22 cellular contexts compared by ENCODE assay signal in genomic region chr9:126128494-126129142, GRCh38.
DNase-seq lines count a peak whose midpoint lies in the region; ATAC-seq and TF ChIP-seq lines count a peak whose summit lies in the region.
"Had no signal": no experiment of that assay in that cellular context is flagged by ENCODE, and none has a peak within 500 bp of the region (broad histone marks: within the 10 kb centered on the region; RNA-seq: fewer than 3 reads in every experiment).

No MANE protein-coding gene starts in this region.

- no peak for TF ChIP-seq POLR2A in right lobe of liver (IDR thresholded peaks at IDR 0.05)

- BruUV-seq in Caco-2 (replicated peaks; lab: Mats Ljungman, UMichigan): no TSS peak

- no peak for TF ChIP-seq CTCF in Caco-2 (IDR thresholded peaks at IDR 0.05; ENCODE audit: insufficient read depth in 1 of 2, low read depth in 1 of 2, low read length in 1 of 2, severe bottlenecking in 1 of 2, unreplicated experiment in 1 of 2)
- TF ChIP-seq CTCF in right lobe of liver (IDR thresholded peaks at IDR 0.05): no peak

- H3K27me3 ChIP-seq in Caco-2 (replicated peaks; ENCODE audit: control insufficient read depth, insufficient read depth, low read length) (no peaks in the 10 kb centered on the region), right lobe of liver (no peaks in the 10 kb centered on the region)
- H3K27me3 ChIP-seq: gastroesophageal sphincter, thyroid gland had no signal

- H3K36me3 ChIP-seq in Caco-2 (ENCODE audit: control insufficient read depth, insufficient read depth, low read length): no peaks in the 10 kb centered on the region
- no peaks in the 10 kb centered on the region for H3K36me3 ChIP-seq in right lobe of liver
- H3K36me3 ChIP-seq: gastroesophageal sphincter, neutrophil, thyroid gland had no signal

- H3K27me3 Mint-ChIP-seq in Caco-2 (ENCODE audit: insufficient read depth, unreplicated experiment): no peaks in the 10 kb centered on the region
- H3K27me3 Mint-ChIP-seq in activated CD8-positive, alpha-beta memory T cell treated with anti-CD3 and anti-CD28 coated beads, Interleukin-2, amount 10 ng/mL, durations not matched to agents 7 days and 5 days: peaks cover 21% of the 10 kb centered on the region

- DNase-seq in Caco-2 (no peak), Daoy (ENCODE audit: low read depth) (peak; percentile 0), mucosa of gallbladder (ENCODE audit: low spot score) (peak; percentile 6), right lobe of liver (no peak), GM19240 (ENCODE audit: insufficient read length, low spot score) (no peak)
- DNase-seq in activated CD8-positive, alpha-beta memory T cell treated with anti-CD3 and anti-CD28 coated beads, Interleukin-2, amount 10 ng/mL, durations not matched to agents 7 days and 5 days: peak; percentile 3
- no peak for DNase-seq in activated CD4-positive, alpha-beta T cell treated with anti-CD3 and anti-CD28 coated beads for 1 hour
- DNase-seq: activated CD4-positive, CD25-positive, alpha-beta regulatory T cell; activated naive CD8-positive, alpha-beta T cell treated with anti-CD3 and anti-CD28 coated beads, Interleukin-2, amount 10 ng/mL, durations not matched to agents 7 days and 5 days; DMS79 treated with DMSO at 0.1 percent for 48 hours; GM23248; Kasumi-1; NCI-H1048; NCI-H2081 treated with DMSO at 0.1 percent for 48 hours; stimulated activated CD4-positive, alpha-beta T cell treated with anti-CD3 and anti-CD28 coated beads, Interleukin-2, amount 100 ng/mL, for 48 hours; stimulated activated naive CD4-positive, alpha-beta T cell; SW 1271; thyroid gland had no signal

- WGBS in right lobe of liver (ENCODE audit: insufficient coverage, low coverage, low lambda C conversion rate, missing lambda C conversion rate): 87% methylated on average over 7 of the region's 14 CpGs

- no peak for ATAC-seq in activated CD8-positive, alpha-beta memory T cell treated with anti-CD3 and anti-CD28 coated beads, Interleukin-2, amount 10 ng/mL, durations not matched to agents 7 days and 5 days
- ATAC-seq in right lobe of liver: no peak
- ATAC-seq: CD8-positive, alpha-beta T cell; gastroesophageal sphincter had no signal

- peaks cover 29% of the 10 kb centered on the region for H3K4me1 ChIP-seq in Caco-2
- no peaks in the 10 kb centered on the region for H3K4me1 ChIP-seq in right lobe of liver
- H3K4me1 ChIP-seq: thyroid gland had no signal

- H3K27ac Mint-ChIP-seq in Caco-2 (ENCODE audit: unreplicated experiment): peak overlapping the region; percentile 30
- no peak overlapping the region for H3K27ac Mint-ChIP-seq in activated CD8-positive, alpha-beta memory T cell treated with anti-CD3 and anti-CD28 coated beads, Interleukin-2, amount 10 ng/mL, durations not matched to agents 7 days and 5 days
- H3K27ac Mint-ChIP-seq: activated naive CD8-positive, alpha-beta T cell treated with anti-CD3 and anti-CD28 coated beads, Interleukin-2, amount 10 ng/mL, durations not matched to agents 7 days and 5 days; CD8-positive, alpha-beta T cell had no signal

- H3K4me3 Mint-ChIP-seq in Caco-2 (ENCODE audit: unreplicated experiment): no peak overlapping the region
- H3K4me3 Mint-ChIP-seq in activated CD8-positive, alpha-beta memory T cell treated with anti-CD3 and anti-CD28 coated beads, Interleukin-2, amount 10 ng/mL, durations not matched to agents 7 days and 5 days: no peak overlapping the region
- H3K4me3 Mint-ChIP-seq: activated naive CD8-positive, alpha-beta T cell treated with anti-CD3 and anti-CD28 coated beads, Interleukin-2, amount 10 ng/mL, durations not matched to agents 7 days and 5 days; CD8-positive, alpha-beta T cell had no signal

- CTCF ChIA-PET in Caco-2 (lab: Charles Lee): interaction anchor here (1.0 kb wide), 1 partner anchor 17 kb away, joined by 3 read pairs; no protein-coding TSS in a partner anchor
- CTCF ChIA-PET in activated CD8-positive, alpha-beta memory T cell treated with anti-CD3 and anti-CD28 coated beads, Interleukin-2, amount 10 ng/mL, durations not matched to agents 7 days and 5 days (lab: Charles Lee): no interaction called here

- no peak overlapping the region for H3K27ac ChIP-seq in right lobe of liver
- H3K27ac ChIP-seq: gastroesophageal sphincter, GM23248, neutrophil, thyroid gland had no signal

- no peak overlapping the region for H3K4me3 ChIP-seq in Caco-2 (ENCODE audit: low read depth, low read length)
- H3K4me3 ChIP-seq in right lobe of liver: no peak overlapping the region
- H3K4me3 ChIP-seq: gastroesophageal sphincter, GM23248, smooth muscle cell, thyroid gland had no signal

- H3K9me3 ChIP-seq in Caco-2 (peaks cover 8% of the 10 kb centered on the region), right lobe of liver (no peaks in the 10 kb centered on the region)
- H3K9me3 ChIP-seq: gastroesophageal sphincter, neutrophil, thyroid gland had no signal

- intact Hi-C loops in Caco-2 (cut with micrococcal nuclease; ENCODE audit: unreplicated experiment) (no loop called here), right lobe of liver (cut with DNase I) (no loop called here)

- POLR2A ChIA-PET in Caco-2 (lab: Charles Lee): no interaction called here

- H3K36me3 Mint-ChIP-seq in Caco-2 (ENCODE audit: insufficient read depth, unreplicated experiment): no peaks in the 10 kb centered on the region
- H3K36me3 Mint-ChIP-seq in activated CD8-positive, alpha-beta memory T cell treated with anti-CD3 and anti-CD28 coated beads, Interleukin-2, amount 10 ng/mL, durations not matched to agents 7 days and 5 days: no peaks in the 10 kb centered on the region
- H3K36me3 Mint-ChIP-seq: activated naive CD8-positive, alpha-beta T cell treated with anti-CD3 and anti-CD28 coated beads, Interleukin-2, amount 10 ng/mL, durations not matched to agents 7 days and 5 days; CD8-positive, alpha-beta T cell had no signal

- peaks cover 19% of the 10 kb centered on the region for H3K9me3 Mint-ChIP-seq in Caco-2 (ENCODE audit: unreplicated experiment)
- no peaks in the 10 kb centered on the region for H3K9me3 Mint-ChIP-seq in activated CD8-positive, alpha-beta memory T cell treated with anti-CD3 and anti-CD28 coated beads, Interleukin-2, amount 10 ng/mL, durations not matched to agents 7 days and 5 days (ENCODE audit: low read depth)
- H3K9me3 Mint-ChIP-seq: CD8-positive, alpha-beta T cell had no signal

- H3K4me1 Mint-ChIP-seq in Caco-2 (ENCODE audit: low read depth, unreplicated experiment): peaks cover 18% of the 10 kb centered on the region
- no peaks in the 10 kb centered on the region for H3K4me1 Mint-ChIP-seq in activated CD8-positive, alpha-beta memory T cell treated with anti-CD3 and anti-CD28 coated beads, Interleukin-2, amount 10 ng/mL, durations not matched to agents 7 days and 5 days
- H3K4me1 Mint-ChIP-seq: activated naive CD8-positive, alpha-beta T cell treated with anti-CD3 and anti-CD28 coated beads, Interleukin-2, amount 10 ng/mL, durations not matched to agents 7 days and 5 days had no signal

Comparison
In these comparisons a context has a peak if more than half of its experiments do, and no peak if none do; other contexts are left out.
1. DNase-seq: peak in Daoy (single experiment), activated CD8-positive, alpha-beta memory T cell treated with anti-CD3 and anti-CD28 coated beads, Interleukin-2, amount 10 ng/mL, durations not matched to agents 7 days and 5 days (single experiment) and mucosa of gallbladder (single experiment); none in Caco-2 (0 of 2), activated CD4-positive, alpha-beta T cell treated with anti-CD3 and anti-CD28 coated beads for 1 hour (single experiment), right lobe of liver (0 of 3) and GM19240 (single experiment).